ENCODE assay signal across 1 cellular context in genomic region chr4:24544208-24544607, GRCh38.
TF ChIP-seq lines count a peak whose summit lies in the region.

No MANE protein-coding gene starts in this region.

TF ChIP-seq in H1, 55 proteins besides CTCF, POLR2A, EP300 and RAD21:
- no peak for TF ChIP-seq SRF (IDR thresholded peaks at IDR 0.05; ENCODE audit: low read depth, low read length)
- TF ChIP-seq RXRA (IDR thresholded peaks at IDR 0.05; ENCODE audit: insufficient read depth, low read depth, low read length): no peak
- no peak for TF ChIP-seq E2F6 (IDR thresholded peaks at IDR 0.05)
- no peak for TF ChIP-seq TAF7 (optimal IDR thresholded peaks at IDR 0.05; ENCODE audit: borderline replicate concordance, low read depth, low read length)
- no peak for TF ChIP-seq TEAD4 (IDR thresholded peaks at IDR 0.05; ENCODE audit: low read depth, low read length)
- TF ChIP-seq BRCA1 (IDR thresholded peaks at IDR 0.05; ENCODE audit: low read depth, low read length): no peak
- TF ChIP-seq KDM5A (IDR thresholded peaks at IDR 0.05; ENCODE audit: low read length): no peak
- TF ChIP-seq PHF8 (conservative IDR thresholded peaks at IDR 0.05; ENCODE audit: low read depth, low read length): no peak
- TF ChIP-seq CREB1 (IDR thresholded peaks at IDR 0.05): no peak
- no peak for TF ChIP-seq CTBP2 (IDR thresholded peaks at IDR 0.05; ENCODE audit: borderline replicate concordance, insufficient read depth, insufficient read length, low read length)
- TF ChIP-seq ASH2L (IDR thresholded peaks at IDR 0.05; ENCODE audit: low read length): no peak
- TF ChIP-seq CHD2 (IDR thresholded peaks at IDR 0.05; ENCODE audit: low read length): no peak
- TF ChIP-seq JUN (IDR thresholded peaks at IDR 0.05; ENCODE audit: low read depth, low read length): no peak
- TF ChIP-seq POLR2AphosphoS5 (IDR thresholded peaks at IDR 0.05; ENCODE audit: low read depth, low read length): no peak
- no peak for TF ChIP-seq TBP (IDR thresholded peaks at IDR 0.05; ENCODE audit: low read depth, low read length)
- no peak for TF ChIP-seq NRF1 (IDR thresholded peaks at IDR 0.05; ENCODE audit: low read depth, low read length)
TF ChIP-seq in H1: peak in this region for 0.
